In genomic region chr15:82540984-82541431, GRCh38 we compare ENCODE assay signal across 8 cellular contexts. TPM values are rescaled to one million over a fixed set of nuclear protein-coding genes. Genes with fewer than 3 reads are reported as not detected.
DNase-seq lines count a peak whose midpoint lies in the region; ATAC-seq and TF ChIP-seq lines count a peak whose summit lies in the region.

No MANE protein-coding gene starts in this region.

- H2AFZ ChIP-seq in PC-3 (ENCODE audit: low read length): peak overlapping the region; percentile 98

- POLR2A ChIA-PET in PC-3 (lab: Charles Lee; ENCODE audit: unreplicated experiment): no interaction called here

- peak overlapping the region; percentile 45 for H3K27ac ChIP-seq in PC-3 (ENCODE audit: low read length)
- H3K27ac ChIP-seq in ectodermal cell (ENCODE audit: insufficient read depth, low read depth, low read length, poor library complexity, severe bottlenecking): no peak overlapping the region

- ATAC-seq in PC-3 (peak; percentile 23), mucosa of descending colon (peak; percentile 10), HG02973 (IDR thresholded peaks at IDR 0.05; ENCODE audit: unreplicated experiment) (no peak)

- H3F3A ChIP-seq in PC-3 (ENCODE audit: low read length, unreplicated experiment): peaks cover 10% of the 10 kb centered on the region

- intact Hi-C loops in PC-3 (cut with micrococcal nuclease) (no loop called here), mucosa of descending colon (cut with DNase I, micrococcal nuclease) (no loop called here)

- H3K36me3 ChIP-seq in PC-3 (ENCODE audit: low read depth, low read length) (peaks cover 35% of the 10 kb centered on the region), ectodermal cell (ENCODE audit: control insufficient read depth, insufficient read depth, low read length) (peaks cover 26% of the 10 kb centered on the region), mucosa of descending colon (ENCODE audit: low read depth) (peaks cover 9% of the 10 kb centered on the region)

- peaks cover 50% of the 10 kb centered on the region for H3K79me2 ChIP-seq in PC-3 (ENCODE audit: low read length)

- 38 to 41% methylated on average over 11 of the region's 11 CpGs for WGBS in ectodermal cell, 2 experiments

- peak overlapping the region; percentile 98 for H3K4me2 ChIP-seq in PC-3 (ENCODE audit: low read length)

- CTCF ChIA-PET in PC-3 (lab: Charles Lee): no interaction called here

- H3K27me3 ChIP-seq in PC-3 (ENCODE audit: low read length): no peaks in the 10 kb centered on the region
- no peaks in the 10 kb centered on the region for H3K27me3 ChIP-seq in ectodermal cell (ENCODE audit: control insufficient read depth, insufficient read depth, low read length, poor library complexity, severe bottlenecking)

- H3K9me3 ChIP-seq in PC-3 (ENCODE audit: low read length) (no peaks in the 10 kb centered on the region), ectodermal cell (ENCODE audit: control insufficient read depth, low read length) (no peaks in the 10 kb centered on the region), mucosa of descending colon (no peaks in the 10 kb centered on the region)

- peak; percentile 64 for DNase-seq in ELF-1 (ENCODE audit: low read depth, low spot score)
- no peak for DNase-seq in PC-3
- DNase-seq in mucosa of descending colon: peak in 2 of 3 donors; percentile 23 to 49
- no peak for DNase-seq in GM20000 (ENCODE audit: low spot score)
- DNase-seq in NCI-H82 (lab: John Stamatoyannopoulos, UW): no peak
- no peak for DNase-seq in NOMO-1 (lab: John Stamatoyannopoulos, UW; ENCODE audit: unreplicated experiment in 2 of 2)

- TSS peak; percentile 96 for BruUV-seq in PC-3 (replicated peaks; lab: Mats Ljungman, UMichigan)

- H3K9ac ChIP-seq in PC-3 (ENCODE audit: low read length): peak overlapping the region; percentile 100

- no peaks in the 10 kb centered on the region for H3K9me2 ChIP-seq in PC-3 (replicated peaks; ENCODE audit: low read length)

- H3K4me1 ChIP-seq in PC-3 (ENCODE audit: insufficient read depth, low read length) (peaks cover 14% of the 10 kb centered on the region), ectodermal cell (ENCODE audit: control insufficient read depth, insufficient read depth, low read length) (peaks cover 19% of the 10 kb centered on the region), mucosa of descending colon (ENCODE audit: low read depth) (peaks cover 16% of the 10 kb centered on the region)

- peaks cover 35% of the 10 kb centered on the region for H4K20me1 ChIP-seq in PC-3 (ENCODE audit: low read length)

- H3K4me3 ChIP-seq in PC-3 (ENCODE audit: low read length): peak overlapping the region; percentile 100
- peak overlapping the region; percentile 94 for H3K4me3 ChIP-seq in ectodermal cell (ENCODE audit: insufficient read depth, low read depth, low read length)
- peak overlapping the region; percentile 62 for H3K4me3 ChIP-seq in mucosa of descending colon

- TF ChIP-seq CTCF in PC-3 (conservative IDR thresholded peaks at IDR 0.05; ENCODE audit: low read depth, low read length): no peak
- TF ChIP-seq CTCF in mucosa of descending colon (IDR thresholded peaks at IDR 0.05): no peak
- TF ChIP-seq CTCF in GM20000 (IDR thresholded peaks at IDR 0.05; ENCODE audit: extremely low read depth, missing control alignments): no peak

RNA-seq across cellular contexts. Expression of gene RPS17, which starts 0.8 kb away (rescaled TPM):
- 2,156 and 3,194 TPM in 2 replicates for total RNA-seq in PC-3 (2014; rRNA removed)
- 3,278 TPM for polyA plus RNA-seq in ectodermal cell (2013, experiment 1 of 4)
- 3,054 TPM for polyA plus RNA-seq in ectodermal cell (2013, experiment 2 of 4)
- polyA plus RNA-seq in ectodermal cell (2013, experiment 3 of 4): 3,379 TPM
- polyA plus RNA-seq in ectodermal cell (2013, experiment 4 of 4): 3,757 TPM
- 1,000 to 10,000 TPM in 2 of 3 donors, 100 to 1,000 TPM in 1; 921 to 1,089 (median 1,038) TPM for total RNA-seq in mucosa of descending colon

Comparison
In these comparisons a context has a peak if more than half of its experiments do, and no peak if none do; other contexts are left out.
1. DNase-seq: peak in ELF-1 (single experiment) and mucosa of descending colon (2 of 3); none in PC-3 (single experiment), GM20000 (single experiment), NCI-H82 (single experiment) and NOMO-1 (0 of 2).
2. Peak in every context shown above with its lines, with median percentiles within 50 percentile points of each other: H3K4me3 ChIP-seq.